In genomic region chr1:213051881-213052202, GRCh38 we compare ENCODE assay signal across 8 cellular contexts. TPM values are rescaled to one million over a fixed set of nuclear protein-coding genes. Genes with fewer than 3 reads are reported as not detected.
DNase-seq lines count a peak whose midpoint lies in the region; ATAC-seq and TF ChIP-seq lines count a peak whose summit lies in the region.

No MANE protein-coding gene starts in this region.

- peaks cover 31% of the 10 kb centered on the region for H3K4me1 Mint-ChIP-seq in activated T-cell treated with anti-CD3 and anti-CD28 coated beads, Interleukin-2, amount 50 U/mL, for 4 hours (ENCODE audit: low read depth)

- ATAC-seq in activated T-cell treated with anti-CD3 and anti-CD28 coated beads, Interleukin-2, amount 50 U/mL, for 4 hours = no peak
- ATAC-seq in right lobe of liver (no peak), HG03442 (IDR thresholded peaks at IDR 0.05; ENCODE audit: unreplicated experiment) (no peak), GM18868 (IDR thresholded peaks at IDR 0.05; ENCODE audit: unreplicated experiment) (no peak)

- intact Hi-C loops in right lobe of liver (cut with DNase I) = no loop called here
- intact Hi-C loops in transverse colon (cut with DNase I; ENCODE audit: low total_unique reads) = no loop called here

- H3K9me3 ChIP-seq in adipocyte (ENCODE audit: control insufficient read depth, low read length) = no peaks in the 10 kb centered on the region
- no peaks in the 10 kb centered on the region for H3K9me3 ChIP-seq in right lobe of liver
- H3K9me3 ChIP-seq in transverse colon = no peaks in the 10 kb centered on the region

- peak overlapping the region; percentile 99 for H3K4me3 ChIP-seq in adipocyte (ENCODE audit: low read length)
- peak overlapping the region; percentile 76 to 91 (median 84) for H3K4me3 ChIP-seq in right lobe of liver
- H3K4me3 ChIP-seq in transverse colon = peak overlapping the region in 3 of 4 donors; percentile 68 to 97 (median 87)

- WGBS in right lobe of liver (ENCODE audit: insufficient coverage, low coverage, low lambda C conversion rate, missing lambda C conversion rate) = 2% methylated on average over 2 of the region's 2 CpGs
- WGBS in transverse colon (ENCODE audit: low coverage in 1 of 2), 2 donors = 22% methylated on average over 2 of the region's 2 CpGs; no CpG with 5 or more reads in 1 of the 2 donors

- DNase-seq in activated T-cell treated with anti-CD3 and anti-CD28 coated beads, Interleukin-2, amount 50 U/mL, for 4 hours = no peak
- DNase-seq in activated T-cell treated with anti-CD3 and anti-CD28 coated beads, Interleukin-2, amount 50 U/mL, for 48 hours = no peak
- no peak for DNase-seq in adipocyte (ENCODE audit: low read depth)
- DNase-seq in right lobe of liver = no peak
- no peak for DNase-seq in transverse colon
- no peak for DNase-seq in effector CD8-positive, alpha-beta T cell (lab: John Stamatoyannopoulos, UW)

- TF ChIP-seq POLR2A in right lobe of liver (IDR thresholded peaks at IDR 0.05) = no peak
- TF ChIP-seq POLR2A in transverse colon (IDR thresholded peaks at IDR 0.05) = no peak

- peaks cover 11% of the 10 kb centered on the region for H3K36me3 Mint-ChIP-seq in activated T-cell treated with anti-CD3 and anti-CD28 coated beads, Interleukin-2, amount 50 U/mL, for 4 hours (ENCODE audit: insufficient read depth)

- in situ Hi-C loops in transverse colon (cut with MboI; ENCODE audit: low pct_ligation_motif_present in 1 of 4, low pct_unique_long_range_greater_than_20kb in 1 of 4, low sequenced_read_pairs in 3 of 4) = no loop called here

- H3K4me1 ChIP-seq in adipocyte (ENCODE audit: control insufficient read depth, insufficient read depth, low read length) (peaks cover 14% of the 10 kb centered on the region), right lobe of liver (peaks cover 0 to 22% (median 6%) of the 10 kb centered on the region in 4 donors), transverse colon (peaks cover 0 to 22% (median 15%) of the 10 kb centered on the region in 4 donors)

- H3K36me3 ChIP-seq in adipocyte (ENCODE audit: control insufficient read depth, insufficient read depth, low read length, severe bottlenecking) (no peaks in the 10 kb centered on the region), right lobe of liver (no peaks in the 10 kb centered on the region), transverse colon (no peaks in the 10 kb centered on the region)

- no peak for TF ChIP-seq CTCF in right lobe of liver (IDR thresholded peaks at IDR 0.05)
- TF ChIP-seq CTCF in transverse colon (IDR thresholded peaks at IDR 0.05) = no peak

- H3K9me3 Mint-ChIP-seq in activated T-cell treated with anti-CD3 and anti-CD28 coated beads, Interleukin-2, amount 50 U/mL, for 4 hours = peaks cover 7% of the 10 kb centered on the region

- H3K27me3 Mint-ChIP-seq in activated T-cell treated with anti-CD3 and anti-CD28 coated beads, Interleukin-2, amount 50 U/mL, for 4 hours (ENCODE audit: low read depth) = peaks cover 25% of the 10 kb centered on the region

- peak overlapping the region; percentile 94 for H3K4me3 Mint-ChIP-seq in activated T-cell treated with anti-CD3 and anti-CD28 coated beads, Interleukin-2, amount 50 U/mL, for 4 hours

- no peak for TF ChIP-seq EP300 in transverse colon (IDR thresholded peaks at IDR 0.05; ENCODE audit: low read depth)

- H3K27ac ChIP-seq in right lobe of liver (no peak overlapping the region), transverse colon (peak overlapping the region; percentile 76 to 85 (median 80))

- H3K27me3 ChIP-seq in adipocyte (replicated peaks; ENCODE audit: control insufficient read depth, insufficient read depth, low read length) = no peaks in the 10 kb centered on the region
- peaks cover 0 to 6% of the 10 kb centered on the region in 2 donors for H3K27me3 ChIP-seq in right lobe of liver
- H3K27me3 ChIP-seq in transverse colon = peaks cover 26% of the 10 kb centered on the region

- H3K9ac ChIP-seq in adipocyte (ENCODE audit: low read length) = peak overlapping the region; percentile 92

RNA-seq across cellular contexts. Expression of gene RPS6KC1, which starts 0.8 kb away (rescaled TPM):
- 1 to 10 TPM; 4.8 to 6.8 (median 6.1) TPM for total RNA-seq in activated T-cell treated with anti-CD3 and anti-CD28 coated beads, Interleukin-2, amount 50 U/mL, for 4 hours
- total RNA-seq in right lobe of liver = 1 to 10 TPM; 7.7 to 9.1 (median 8.4) TPM
- total RNA-seq in transverse colon = 10 to 100 TPM; 11.5 to 20.3 (median 14.0) TPM

RNA-seq across cellular contexts. Expression of gene ANGEL2, which starts 36.2 kb away (rescaled TPM):
- 10 to 100 TPM; 34.3 to 39.7 (median 37.8) TPM for total RNA-seq in activated T-cell treated with anti-CD3 and anti-CD28 coated beads, Interleukin-2, amount 50 U/mL, for 4 hours
- total RNA-seq in right lobe of liver (10 to 100 TPM; 12.1 to 23.2 (median 15.2) TPM), transverse colon (100 to 1,000 TPM in 1 of 4 donors, 10 to 100 TPM in 3; 33.2 to 105 (median 64.3) TPM)

Comparison
In these comparisons a context has a peak if more than half of its experiments do, and no peak if none do; other contexts are left out.
1. H3K27ac ChIP-seq: peak in transverse colon (4 of 4); none in right lobe of liver (0 of 3).
2. Peak in every context shown above with its lines, with median percentiles within 50 percentile points of each other: H3K4me3 ChIP-seq.